ENCODE assay signal across 12 cellular contexts in the genomic region with DNA sequence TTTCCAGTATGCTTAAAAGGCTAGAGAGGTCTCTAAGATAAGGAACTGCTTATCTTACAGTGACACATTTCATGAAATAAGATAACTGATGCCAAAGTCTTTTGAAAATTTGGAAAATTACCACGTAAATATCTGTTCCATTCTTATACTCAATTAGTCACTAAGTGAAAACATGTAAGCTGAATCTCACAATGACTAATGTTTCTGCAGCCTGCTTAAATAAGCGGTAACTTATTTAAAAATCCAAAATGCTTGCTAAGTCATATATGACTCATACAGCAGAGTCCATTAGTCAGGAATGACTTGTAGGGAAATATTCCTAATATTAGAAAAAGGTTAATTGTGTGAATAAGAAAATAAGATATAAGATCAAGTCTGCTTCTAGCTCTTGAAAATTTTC. TPM values are rescaled to one million over a fixed set of nuclear protein-coding genes. Genes with fewer than 3 reads are reported as not detected.
DNase-seq lines count a peak whose midpoint lies in the region; ATAC-seq, FAIRE-seq and TF ChIP-seq lines count a peak whose summit lies in the region.
"Had no signal": no experiment of that assay in that cellular context is flagged by ENCODE, and none has a peak within 500 bp of the region (broad histone marks: within the 10 kb centered on the region; RNA-seq: fewer than 3 reads in every experiment).

No MANE protein-coding gene starts in this region.

- H3K4me1 ChIP-seq in transverse colon: peaks cover 0 to 10% (median 0%) of the 10 kb centered on the region in 4 donors

- H3K27ac Mint-ChIP-seq in activated CD8-positive, alpha-beta memory T cell treated with anti-CD3 and anti-CD28 coated beads, Interleukin-2, amount 10 ng/mL, durations not matched to agents 7 days and 5 days: no peak overlapping the region
- H3K27ac Mint-ChIP-seq: activated CD4-positive, alpha-beta T cell treated with anti-CD3 and anti-CD28 coated beads for 36 hours; CD8-positive, alpha-beta T cell had no signal

- in situ Hi-C loops in transverse colon (cut with MboI; ENCODE audit: low pct_ligation_motif_present in 1 of 4, low pct_unique_long_range_greater_than_20kb in 1 of 4, low sequenced_read_pairs in 3 of 4): no loop called here

- 70 to 73% methylated on average over 2 of the region's 2 CpGs for WGBS in transverse colon (ENCODE audit: low coverage in 1 of 2), 2 donors

- H3K4me1 Mint-ChIP-seq in activated CD8-positive, alpha-beta memory T cell treated with anti-CD3 and anti-CD28 coated beads, Interleukin-2, amount 10 ng/mL, durations not matched to agents 7 days and 5 days: peaks cover 13% of the 10 kb centered on the region

- DNase-seq in AG20443 (ENCODE audit: low spot score): peak; percentile 56
- peak; percentile 87 for DNase-seq in amniotic epithelial cell (ENCODE audit: low read depth)
- no peak for DNase-seq in activated CD8-positive, alpha-beta memory T cell treated with anti-CD3 and anti-CD28 coated beads, Interleukin-2, amount 10 ng/mL, durations not matched to agents 7 days and 5 days
- no peak for DNase-seq in NOMO-1 treated with dmso at 0.1 percent for 144 hours (lab: John Stamatoyannopoulos, UW; ENCODE audit: unreplicated experiment)
- no peak for DNase-seq in D721Med (ENCODE audit: insufficient read length, low spot score)
- no peak for DNase-seq in transverse colon
- DNase-seq: activated CD4-positive, alpha-beta T cell treated with anti-CD3 and anti-CD28 coated beads for 36 hours; CD8-positive, alpha-beta T cell; head of caudate nucleus had no signal

- H3K27me3 ChIP-seq in transverse colon: no peaks in the 10 kb centered on the region

- H3K9me3 Mint-ChIP-seq in activated CD8-positive, alpha-beta memory T cell treated with anti-CD3 and anti-CD28 coated beads, Interleukin-2, amount 10 ng/mL, durations not matched to agents 7 days and 5 days (ENCODE audit: low read depth): no peaks in the 10 kb centered on the region
- H3K9me3 Mint-ChIP-seq: CD8-positive, alpha-beta T cell had no signal

- no peak overlapping the region for H3K4me3 Mint-ChIP-seq in activated CD8-positive, alpha-beta memory T cell treated with anti-CD3 and anti-CD28 coated beads, Interleukin-2, amount 10 ng/mL, durations not matched to agents 7 days and 5 days
- H3K4me3 Mint-ChIP-seq: activated CD4-positive, alpha-beta T cell treated with anti-CD3 and anti-CD28 coated beads for 36 hours; CD8-positive, alpha-beta T cell had no signal

- H3K27ac ChIP-seq in transverse colon: no peak overlapping the region
- H3K27ac ChIP-seq: KMS-11 had no signal

- FAIRE-seq in islet of Langerhans (lab: Jason Lieb, UNC) (peak; percentile 94), D721Med (lab: Jason Lieb, UNC) (no peak)

- H3K36me3 Mint-ChIP-seq in activated CD8-positive, alpha-beta memory T cell treated with anti-CD3 and anti-CD28 coated beads, Interleukin-2, amount 10 ng/mL, durations not matched to agents 7 days and 5 days: no peaks in the 10 kb centered on the region
- H3K36me3 Mint-ChIP-seq: CD8-positive, alpha-beta T cell had no signal

- ATAC-seq in HG02610 (IDR thresholded peaks at IDR 0.05; ENCODE audit: unreplicated experiment): peak; percentile 65
- no peak for ATAC-seq in activated CD8-positive, alpha-beta memory T cell treated with anti-CD3 and anti-CD28 coated beads, Interleukin-2, amount 10 ng/mL, durations not matched to agents 7 days and 5 days
- ATAC-seq: activated CD4-positive, alpha-beta T cell treated with anti-CD3 and anti-CD28 coated beads for 36 hours; CD8-positive, alpha-beta T cell had no signal

- no peak overlapping the region for H3K4me3 ChIP-seq in transverse colon

- H3K36me3 ChIP-seq in transverse colon: no peaks in the 10 kb centered on the region

- intact Hi-C loops in transverse colon (cut with DNase I; ENCODE audit: low total_unique reads): no loop called here

- no peaks in the 10 kb centered on the region for H3K9me3 ChIP-seq in transverse colon

- no peak for TF ChIP-seq EP300 in transverse colon (IDR thresholded peaks at IDR 0.05; ENCODE audit: low read depth)

- peaks cover 33% of the 10 kb centered on the region for H3K27me3 Mint-ChIP-seq in activated CD8-positive, alpha-beta memory T cell treated with anti-CD3 and anti-CD28 coated beads, Interleukin-2, amount 10 ng/mL, durations not matched to agents 7 days and 5 days

- CTCF ChIA-PET in activated CD8-positive, alpha-beta memory T cell treated with anti-CD3 and anti-CD28 coated beads, Interleukin-2, amount 10 ng/mL, durations not matched to agents 7 days and 5 days (lab: Charles Lee): no interaction called here

- TF ChIP-seq POLR2A in transverse colon (IDR thresholded peaks at IDR 0.05): no peak

- TF ChIP-seq CTCF in D721Med (IDR thresholded peaks at IDR 0.05; ENCODE audit: insufficient read depth, missing control alignments): no peak
- no peak for TF ChIP-seq CTCF in transverse colon (IDR thresholded peaks at IDR 0.05)

RNA-seq across cellular contexts. Expression of gene LGSN, which starts 27.8 kb away (rescaled TPM):
- total RNA-seq in activated CD8-positive, alpha-beta memory T cell treated with anti-CD3 and anti-CD28 coated beads, Interleukin-2, amount 10 ng/mL, durations not matched to agents 7 days and 5 days: under 1 TPM; 0.09 to 0.18 TPM
- total RNA-seq in transverse colon: 1 to 10 TPM in 1 of 4 donors, under 1 TPM in 1, not detected in 2; 0.32 to 2.4 TPM
- total RNA-seq: activated CD4-positive, alpha-beta T cell treated with anti-CD3 and anti-CD28 coated beads for 36 hours; CD8-positive, alpha-beta T cell had no signal

Comparison
In these comparisons a context has a peak if more than half of its experiments do, and no peak if none do; other contexts are left out.
1. DNase-seq: peak in AG20443 (single experiment) and amniotic epithelial cell (single experiment); none in activated CD8-positive, alpha-beta memory T cell treated with anti-CD3 and anti-CD28 coated beads, Interleukin-2, amount 10 ng/mL, durations not matched to agents 7 days and 5 days (single experiment), NOMO-1 treated with dmso at 0.1 percent for 144 hours (single experiment), D721Med (single experiment) and transverse colon (single experiment).